In genomic region chr13:104854698-104855097, GRCh38 we compare ENCODE assay signal across 39 cellular contexts.
"Had no signal": no experiment of that assay in that cellular context is flagged by ENCODE, and none has a peak within 500 bp of the region (broad histone marks: within the 10 kb centered on the region; RNA-seq: fewer than 3 reads in every experiment).

No MANE protein-coding gene starts in this region.

- H3K9me3 Mint-ChIP-seq: activated naive CD4-positive, alpha-beta T cell treated with anti-CD3 and anti-CD28 coated beads for 36 hours; activated naive CD4-positive, alpha-beta T cell treated with anti-CD3 and anti-CD28 coated beads, Interleukin-2, amount 10 ng/mL, durations not matched to agents 7 days and 5 days; activated naive CD4-positive, alpha-beta T cell treated with anti-CD3 and anti-CD28 coated beads, Interleukin-2, amount 50 U/mL, for 24 hours; activated naive CD4-positive, alpha-beta T cell treated with anti-CD3 and anti-CD28 coated beads, Interleukin-2, amount 50 U/mL, for 72 hours; activated naive CD8-positive, alpha-beta T cell treated with anti-CD3 and anti-CD28 coated beads for 36 hours; activated naive CD8-positive, alpha-beta T cell treated with anti-CD3 and anti-CD28 coated beads, Interleukin-2, amount 10 ng/mL, durations not matched to agents 7 days and 5 days; activated naive CD8-positive, alpha-beta T cell treated with anti-CD3 and anti-CD28 coated beads, Interleukin-2, amount 50 U/mL, for 24 hours; activated T-cell treated with anti-CD3 and anti-CD28 coated beads, Interleukin-2, amount 50 U/mL, for 24 hours; activated T-cell treated with anti-CD3 and anti-CD28 coated beads, Interleukin-2, amount 50 U/mL, for 72 hours; activated T-helper 1 cell treated with anti-CD3 and anti-CD28 coated beads, Interleukin-12 subunit alpha, Interleukin-12 subunit beta, Interleukin-2, Interleukin-4 antibody, amounts not matched to agents 30 ng/mL and 10 ng/mL and 1 ng/mL, durations not matched to agents 14 hours and 24 hours and 36 hours; activated T-helper 17 cell treated with anti-CD3 and anti-CD28 coated beads, Interleukin-2, amount 50 U/mL, for 72 hours; activated T-helper 2 cell treated with anti-CD3 and anti-CD28 coated beads, Interferon-gamma antibody, Interleukin-2, Interleukin-4, amounts not matched to agents 10 μg/mL and 5 μg/mL and 100 μg/mL, durations not matched to agents 14 hours and 24 hours and 36 hours had no signal

- H3K27ac ChIP-seq: adrenal gland, ascending aorta, body of pancreas, brain microvascular endothelial cell, breast epithelium, cardiac muscle cell had no signal

- ATAC-seq: activated naive CD4-positive, alpha-beta T cell treated with anti-CD3 and anti-CD28 coated beads, Interleukin-2, amount 50 U/mL, for 72 hours; activated naive CD8-positive, alpha-beta T cell treated with anti-CD3 and anti-CD28 coated beads, Interleukin-2, amount 50 U/mL, for 24 hours; activated T-cell treated with anti-CD3 and anti-CD28 coated beads, Interleukin-2, amount 50 U/mL, for 4 hours; activated T-cell treated with anti-CD3 and anti-CD28 coated beads, Interleukin-2, amount 50 U/mL, for 72 hours; body of pancreas had no signal

- H3K4me3 ChIP-seq: adrenal gland, ascending aorta, body of pancreas, breast epithelium, cardiac muscle cell had no signal

- H3K27me3 Mint-ChIP-seq: activated naive CD4-positive, alpha-beta T cell treated with anti-CD3 and anti-CD28 coated beads, Interleukin-2, amount 10 ng/mL, durations not matched to agents 7 days and 5 days; activated naive CD4-positive, alpha-beta T cell treated with anti-CD3 and anti-CD28 coated beads, Interleukin-2, amount 50 U/mL, for 24 hours; activated naive CD8-positive, alpha-beta T cell; activated naive CD8-positive, alpha-beta T cell treated with anti-CD3 and anti-CD28 coated beads for 36 hours; activated naive CD8-positive, alpha-beta T cell treated with anti-CD3 and anti-CD28 coated beads, Interleukin-2, amount 10 ng/mL, durations not matched to agents 7 days and 5 days; activated naive CD8-positive, alpha-beta T cell treated with anti-CD3 and anti-CD28 coated beads, Interleukin-2, amount 50 U/mL, for 24 hours; activated T-cell treated with anti-CD3 and anti-CD28 coated beads, Interleukin-2, amount 50 U/mL, for 24 hours; activated T-helper 17 cell treated with anti-CD3 and anti-CD28 coated beads, Interleukin-2, amount 50 U/mL, for 72 hours; brain; central memory CD8-positive, alpha-beta T cell had no signal

- H3K27ac Mint-ChIP-seq: activated naive CD4-positive, alpha-beta T cell treated with anti-CD3 and anti-CD28 coated beads for 36 hours; activated naive CD4-positive, alpha-beta T cell treated with anti-CD3 and anti-CD28 coated beads, Interleukin-2, amount 10 ng/mL, durations not matched to agents 7 days and 5 days; activated naive CD4-positive, alpha-beta T cell treated with anti-CD3 and anti-CD28 coated beads, Interleukin-2, amount 50 U/mL, for 24 hours; activated naive CD4-positive, alpha-beta T cell treated with anti-CD3 and anti-CD28 coated beads, Interleukin-2, amount 50 U/mL, for 72 hours; activated naive CD8-positive, alpha-beta T cell; activated naive CD8-positive, alpha-beta T cell treated with anti-CD3 and anti-CD28 coated beads for 36 hours; activated naive CD8-positive, alpha-beta T cell treated with anti-CD3 and anti-CD28 coated beads, Interleukin-2, amount 10 ng/mL, durations not matched to agents 7 days and 5 days; activated naive CD8-positive, alpha-beta T cell treated with anti-CD3 and anti-CD28 coated beads, Interleukin-2, amount 50 U/mL, for 24 hours; activated T-cell treated with anti-CD3 and anti-CD28 coated beads, Interleukin-2, amount 50 U/mL, for 24 hours; activated T-cell treated with anti-CD3 and anti-CD28 coated beads, Interleukin-2, amount 50 U/mL, for 72 hours; activated T-helper 1 cell treated with anti-CD3 and anti-CD28 coated beads, Interleukin-12 subunit alpha, Interleukin-12 subunit beta, Interleukin-2, Interleukin-4 antibody, amounts not matched to agents 30 ng/mL and 10 ng/mL and 1 ng/mL, durations not matched to agents 14 hours and 24 hours and 36 hours; activated T-helper 17 cell treated with anti-CD3 and anti-CD28 coated beads, Interleukin-2, amount 50 U/mL, for 72 hours; activated T-helper 2 cell treated with anti-CD3 and anti-CD28 coated beads, Interferon-gamma antibody, Interleukin-2, Interleukin-4, amounts not matched to agents 10 μg/mL and 5 μg/mL and 100 μg/mL, durations not matched to agents 14 hours and 24 hours and 36 hours; brain had no signal

- H3K4me3 Mint-ChIP-seq: activated naive CD4-positive, alpha-beta T cell treated with anti-CD3 and anti-CD28 coated beads for 36 hours; activated naive CD4-positive, alpha-beta T cell treated with anti-CD3 and anti-CD28 coated beads, Interleukin-2, amount 10 ng/mL, durations not matched to agents 7 days and 5 days; activated naive CD4-positive, alpha-beta T cell treated with anti-CD3 and anti-CD28 coated beads, Interleukin-2, amount 50 U/mL, for 24 hours; activated naive CD8-positive, alpha-beta T cell; activated naive CD8-positive, alpha-beta T cell treated with anti-CD3 and anti-CD28 coated beads for 36 hours; activated naive CD8-positive, alpha-beta T cell treated with anti-CD3 and anti-CD28 coated beads, Interleukin-2, amount 10 ng/mL, durations not matched to agents 7 days and 5 days; activated naive CD8-positive, alpha-beta T cell treated with anti-CD3 and anti-CD28 coated beads, Interleukin-2, amount 50 U/mL, for 24 hours; activated T-cell treated with anti-CD3 and anti-CD28 coated beads, Interleukin-2, amount 50 U/mL, for 24 hours; activated T-cell treated with anti-CD3 and anti-CD28 coated beads, Interleukin-2, amount 50 U/mL, for 4 hours; activated T-cell treated with anti-CD3 and anti-CD28 coated beads, Interleukin-2, amount 50 U/mL, for 72 hours; activated T-helper 1 cell treated with anti-CD3 and anti-CD28 coated beads, Interleukin-12 subunit alpha, Interleukin-12 subunit beta, Interleukin-2, Interleukin-4 antibody, amounts not matched to agents 30 ng/mL and 10 ng/mL and 1 ng/mL, durations not matched to agents 14 hours and 24 hours and 36 hours; activated T-helper 17 cell treated with anti-CD3 and anti-CD28 coated beads, Interleukin-2, amount 50 U/mL, for 72 hours; brain; central memory CD8-positive, alpha-beta T cell had no signal

- H3K36me3 ChIP-seq: adrenal gland, ascending aorta, brain microvascular endothelial cell, breast epithelium, cardiac muscle cell had no signal

- DNase-seq: activated effector memory CD4-positive, alpha-beta T cell treated with anti-CD3 and anti-CD28 coated beads, Interleukin-2, amount 50 U/mL, for 16 hours; activated effector memory CD4-positive, alpha-beta T cell treated with Interleukin-2 at 50 U/mL for 16 hours; activated gamma-delta T cell; activated gamma-delta T cell treated with Interleukin-2 at 50 U/mL for 16 hours; activated naive CD4-positive, alpha-beta T cell; activated naive CD4-positive, alpha-beta T cell treated with anti-CD3 and anti-CD28 coated beads for 36 hours; activated naive CD4-positive, alpha-beta T cell treated with anti-CD3 and anti-CD28 coated beads, Interleukin-2, amount 10 ng/mL, durations not matched to agents 7 days and 5 days; activated naive CD4-positive, alpha-beta T cell treated with anti-CD3 and anti-CD28 coated beads, Interleukin-2, amount 50 U/mL, for 16 hours; activated naive CD4-positive, alpha-beta T cell treated with Interleukin-2 at 50 U/mL for 16 hours; activated naive CD8-positive, alpha-beta T cell treated with anti-CD3 and anti-CD28 coated beads for 36 hours; activated naive CD8-positive, alpha-beta T cell treated with anti-CD3 and anti-CD28 coated beads, Interleukin-2, amount 10 ng/mL, durations not matched to agents 7 days and 5 days; activated naive CD8-positive, alpha-beta T cell treated with anti-CD3 and anti-CD28 coated beads, Interleukin-2, amount 50 U/mL, for 24 hours; activated T-cell treated with anti-CD3 and anti-CD28 coated beads for 4 hours; activated T-cell treated with anti-CD3 and anti-CD28 coated beads, Interleukin-2, amount 50 U/mL, for 1 hour; activated T-cell treated with anti-CD3 and anti-CD28 coated beads, Interleukin-2, amount 50 U/mL, for 24 hours; activated T-cell treated with anti-CD3 and anti-CD28 coated beads, Interleukin-2, amount 50 U/mL, for 4 hours; activated T-cell treated with anti-CD3 and anti-CD28 coated beads, Interleukin-2, amount 50 U/mL, for 48 hours; activated T-cell treated with anti-CD3 and anti-CD28 coated beads, Interleukin-2, amount 50 U/mL, for 72 hours; adrenal gland; amniotic stem cell; amygdala; anterior cingulate cortex; aorta; body of pancreas; brain microvascular endothelial cell; caudate nucleus; central memory CD4-positive, alpha-beta T cell; cerebellar nuclear complex had no signal

- H3K36me3 Mint-ChIP-seq: activated naive CD4-positive, alpha-beta T cell treated with anti-CD3 and anti-CD28 coated beads, Interleukin-2, amount 10 ng/mL, durations not matched to agents 7 days and 5 days; activated naive CD4-positive, alpha-beta T cell treated with anti-CD3 and anti-CD28 coated beads, Interleukin-2, amount 50 U/mL, for 24 hours; activated naive CD4-positive, alpha-beta T cell treated with anti-CD3 and anti-CD28 coated beads, Interleukin-2, amount 50 U/mL, for 72 hours; activated naive CD8-positive, alpha-beta T cell; activated naive CD8-positive, alpha-beta T cell treated with anti-CD3 and anti-CD28 coated beads for 36 hours; activated naive CD8-positive, alpha-beta T cell treated with anti-CD3 and anti-CD28 coated beads, Interleukin-2, amount 10 ng/mL, durations not matched to agents 7 days and 5 days; brain had no signal

- H3K4me1 Mint-ChIP-seq: activated naive CD4-positive, alpha-beta T cell treated with anti-CD3 and anti-CD28 coated beads, Interleukin-2, amount 10 ng/mL, durations not matched to agents 7 days and 5 days; activated naive CD4-positive, alpha-beta T cell treated with anti-CD3 and anti-CD28 coated beads, Interleukin-2, amount 50 U/mL, for 24 hours; activated naive CD8-positive, alpha-beta T cell treated with anti-CD3 and anti-CD28 coated beads for 36 hours; activated naive CD8-positive, alpha-beta T cell treated with anti-CD3 and anti-CD28 coated beads, Interleukin-2, amount 10 ng/mL, durations not matched to agents 7 days and 5 days; activated naive CD8-positive, alpha-beta T cell treated with anti-CD3 and anti-CD28 coated beads, Interleukin-2, amount 50 U/mL, for 24 hours; activated T-helper 17 cell treated with anti-CD3 and anti-CD28 coated beads, Interleukin-2, amount 50 U/mL, for 72 hours; brain; central memory CD8-positive, alpha-beta T cell had no signal

- H3K4me1 ChIP-seq: adrenal gland, ascending aorta, body of pancreas, breast epithelium had no signal

- H3K27me3 ChIP-seq: adrenal gland, ascending aorta, body of pancreas, brain microvascular endothelial cell, breast epithelium, cardiac muscle cell had no signal

- H3K9me3 ChIP-seq: adrenal gland, ascending aorta, body of pancreas, breast epithelium had no signal
